2 cellular contexts compared by ENCODE assay signal in genomic region chr9:127437497-127438264, GRCh38.
TF ChIP-seq lines count a peak whose summit lies in the region.

No MANE protein-coding gene starts in this region.

TF ChIP-seq in K562, 482 proteins besides CTCF, POLR2A, EP300 and RAD21:
- TF ChIP-seq CUX1 (CRISPR knock-in tag; IDR thresholded peaks at IDR 0.05) (no peak), BRD9 (IDR thresholded peaks at IDR 0.05; ENCODE audit: low read depth, partially characterized antibody) (no peak), MLLT1 (IDR thresholded peaks at IDR 0.05) (no peak), REST (CRISPR knock-in tag; IDR thresholded peaks at IDR 0.05; ENCODE audit: low read depth) (no peak), DIDO1 (tag; IDR thresholded peaks at IDR 0.05; ENCODE audit: low read depth) (no peak), ZC3H4 (CRISPR knock-in tag; IDR thresholded peaks at IDR 0.05; ENCODE audit: borderline replicate concordance) (no peak), SFPQ (IDR thresholded peaks at IDR 0.05; ENCODE audit: low read depth, low read length) (no peak), ZNF75A (CRISPR knock-in tag; IDR thresholded peaks at IDR 0.05) (no peak), TBL1XR1 (IDR thresholded peaks at IDR 0.05; ENCODE audit: low read length in 2 of 2) (no peak)

TF ChIP-seq in neural cell, 6 proteins besides CTCF, POLR2A, EP300 and RAD21:
- TF ChIP-seq TAF1 (IDR thresholded peaks at IDR 0.05; ENCODE audit: low read depth) (no peak), SMC3 (conservative IDR thresholded peaks at IDR 0.05; ENCODE audit: poor library complexity) (no peak), REST (IDR thresholded peaks at IDR 0.05; ENCODE audit: borderline replicate concordance) (no peak), POLR2AphosphoS5 (IDR thresholded peaks at IDR 0.05) (no peak), MXI1 (conservative IDR thresholded peaks at IDR 0.05; ENCODE audit: poor library complexity, severe bottlenecking) (no peak), EZH2 (IDR thresholded peaks at IDR 0.05; ENCODE audit: borderline replicate concordance, insufficient read depth, low read length, poor library complexity, severe bottlenecking) (no peak)
